Comparison of ENCODE assay signal across 15 cellular contexts in the genomic region with DNA sequence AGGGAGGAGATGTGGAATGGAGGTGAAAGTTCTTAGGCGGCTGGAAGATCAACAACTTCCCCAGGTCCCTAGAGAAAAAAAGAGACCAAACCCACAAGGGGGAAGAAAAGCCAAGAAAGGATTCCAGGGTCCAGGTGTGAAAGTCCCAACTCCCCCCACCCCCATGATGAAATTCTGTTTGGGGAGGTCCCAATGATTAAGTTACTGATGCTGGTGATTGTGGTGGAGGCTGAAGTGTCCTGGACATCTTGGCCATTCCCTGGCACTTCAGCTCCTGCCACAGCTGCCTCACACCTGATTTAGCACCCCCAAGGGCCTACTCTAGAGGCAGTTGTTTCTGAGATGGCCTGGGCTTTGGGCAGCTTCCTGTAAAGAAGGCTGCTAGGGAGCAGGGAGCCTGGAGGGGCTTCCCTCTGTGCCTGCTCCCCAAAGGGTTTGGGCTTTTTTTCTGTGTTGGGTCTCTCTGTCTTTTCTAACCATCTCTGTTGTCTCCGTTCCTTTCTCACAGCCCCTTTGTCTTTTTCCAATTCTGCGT. TPM values are rescaled to one million over a fixed set of nuclear protein-coding genes. Genes with fewer than 3 reads are reported as not detected.
DNase-seq lines count a peak whose midpoint lies in the region; ATAC-seq, FAIRE-seq and TF ChIP-seq lines count a peak whose summit lies in the region.
"Had no signal": no experiment of that assay in that cellular context is flagged by ENCODE, and none has a peak within 500 bp of the region (broad histone marks: within the 10 kb centered on the region; RNA-seq: fewer than 3 reads in every experiment).

No MANE protein-coding gene starts in this region.

- H3K36me3 Mint-ChIP-seq in natural killer cell (no peaks in the 10 kb centered on the region), endothelial cell (ENCODE audit: low read depth, unreplicated experiment) (peaks cover 11% of the 10 kb centered on the region)
- no peaks in the 10 kb centered on the region for H3K36me3 Mint-ChIP-seq in natural killer cell treated with Interleukin-12 subunit alpha and Interleukin-12 subunit beta and Interleukin-15 and Interleukin-18, amount 100 ng/mL, for 72 hours

- no peaks in the 10 kb centered on the region for H3K9me3 Mint-ChIP-seq in natural killer cell
- no peaks in the 10 kb centered on the region for H3K9me3 Mint-ChIP-seq in natural killer cell treated with Interleukin-12 subunit alpha and Interleukin-12 subunit beta and Interleukin-15 and Interleukin-18, amount 100 ng/mL, for 72 hours
- H3K9me3 Mint-ChIP-seq in endothelial cell (ENCODE audit: unreplicated experiment), result no peaks in the 10 kb centered on the region
- H3K9me3 Mint-ChIP-seq: T-cell had no signal

- no peaks in the 10 kb centered on the region for H3K36me3 ChIP-seq in muscle layer of duodenum (ENCODE audit: control insufficient read depth in 1 of 2, insufficient read depth in 2 of 2, low read length in 2 of 2)
- H3K36me3 ChIP-seq: HAP-1, Peyer's patch had no signal

- H3K27me3 ChIP-seq in muscle layer of duodenum (ENCODE audit: low read depth, low read length), result peaks cover 30% of the 10 kb centered on the region
- H3K27me3 ChIP-seq: Peyer's patch had no signal

- H3K4me3 ChIP-seq in muscle layer of duodenum (ENCODE audit: low read depth in 1 of 2, low read length in 2 of 2), result peak overlapping the region; percentile 56 to 58
- H3K4me3 ChIP-seq: HAP-1, lung had no signal

- peak overlapping the region; percentile 21 for H3K4me3 Mint-ChIP-seq in natural killer cell
- H3K4me3 Mint-ChIP-seq in natural killer cell treated with Interleukin-12 subunit alpha and Interleukin-12 subunit beta and Interleukin-15 and Interleukin-18, amount 100 ng/mL, for 72 hours, result no peak overlapping the region
- H3K4me3 Mint-ChIP-seq in endothelial cell (ENCODE audit: unreplicated experiment), result no peak overlapping the region

- peaks cover 0 to 10% of the 10 kb centered on the region in 2 donors for H3K27me3 Mint-ChIP-seq in natural killer cell (ENCODE audit: low read depth in 2 of 2)
- peaks cover 0 to 2% of the 10 kb centered on the region in 2 donors for H3K27me3 Mint-ChIP-seq in natural killer cell treated with Interleukin-12 subunit alpha and Interleukin-12 subunit beta and Interleukin-15 and Interleukin-18, amount 100 ng/mL, for 72 hours
- H3K27me3 Mint-ChIP-seq in endothelial cell (ENCODE audit: unreplicated experiment), result peaks cover 27% of the 10 kb centered on the region

- H3K27ac ChIP-seq in muscle layer of duodenum (ENCODE audit: low read length), result peak overlapping the region; percentile 87

- no peaks in the 10 kb centered on the region for H3K9me3 ChIP-seq in muscle layer of duodenum (ENCODE audit: control insufficient read depth in 1 of 2, low read length in 2 of 2)
- H3K9me3 ChIP-seq: HAP-1, Peyer's patch had no signal

- H3K4me1 ChIP-seq in muscle layer of duodenum (ENCODE audit: control insufficient read depth in 1 of 2, insufficient read depth in 2 of 2, low read length in 2 of 2), result peaks cover 40 to 84% of the 10 kb centered on the region in 2 donors
- H3K4me1 ChIP-seq: HAP-1 had no signal

- ATAC-seq in natural killer cell, result no peak
- no peak for ATAC-seq in natural killer cell treated with Interleukin-12 subunit alpha and Interleukin-12 subunit beta and Interleukin-15 and Interleukin-18, amount 100 ng/mL, for 72 hours
- no peak for ATAC-seq in GM21576 (IDR thresholded peaks at IDR 0.05; ENCODE audit: unreplicated experiment)

- TF ChIP-seq CTCF in natural killer cell (IDR thresholded peaks at IDR 0.05) (no peak), endothelial cell (IDR thresholded peaks at IDR 0.05; ENCODE audit: unreplicated experiment) (no peak)

- intact Hi-C loops in natural killer cell (cut with micrococcal nuclease), result no loop called here

- FAIRE-seq in urothelium cell line (lab: Jason Lieb, UNC), result no peak

- DNase-seq in natural killer cell, result no peak
- no peak for DNase-seq in natural killer cell treated with Interleukin-12 subunit alpha and Interleukin-12 subunit beta and Interleukin-15 and Interleukin-18, amount 100 ng/mL, for 72 hours (ENCODE audit: low spot score)
- no peak for DNase-seq in endothelial cell (ENCODE audit: low spot score)
- DNase-seq in urothelium cell line (ENCODE audit: low spot score), result peak; percentile 27
- DNase-seq in DMS53 (lab: John Stamatoyannopoulos, UW), result no peak
- no peak for DNase-seq in activated CD4-positive, alpha-beta T cell treated with anti-CD3 and anti-CD28 coated beads for 4 hours
- DNase-seq: activated CD4-positive, CD25-positive, alpha-beta regulatory T cell treated with anti-CD3 and anti-CD28 coated beads, Interleukin-2, amount 50 U/mL, for 72 hours; DMS 273 treated with DMSO at 0.1 percent for 48 hours; NCI-H2029; T-cell had no signal

- H3K27ac Mint-ChIP-seq in natural killer cell (no peak overlapping the region), endothelial cell (ENCODE audit: unreplicated experiment) (peak overlapping the region; percentile 88)
- H3K27ac Mint-ChIP-seq in natural killer cell treated with Interleukin-12 subunit alpha and Interleukin-12 subunit beta and Interleukin-15 and Interleukin-18, amount 100 ng/mL, for 72 hours, result no peak overlapping the region
- H3K27ac Mint-ChIP-seq: T-cell had no signal

- H3K4me1 Mint-ChIP-seq in natural killer cell (peaks cover 15 to 20% of the 10 kb centered on the region in 2 donors), endothelial cell (ENCODE audit: unreplicated experiment) (peaks cover 52% of the 10 kb centered on the region)
- peaks cover 11 to 35% of the 10 kb centered on the region in 2 donors for H3K4me1 Mint-ChIP-seq in natural killer cell treated with Interleukin-12 subunit alpha and Interleukin-12 subunit beta and Interleukin-15 and Interleukin-18, amount 100 ng/mL, for 72 hours (ENCODE audit: low read depth in 2 of 2)

RNA-seq across cellular contexts. Expression of a gene that starts 13.1 kb away (rescaled TPM):
- total RNA-seq in natural killer cell, result 1 to 10 TPM; 3.5 to 6.7 (median 5.7) TPM
- 1 to 10 TPM; 6.9 to 8.2 TPM for total RNA-seq in natural killer cell treated with Interleukin-12 subunit alpha and Interleukin-12 subunit beta and Interleukin-15 and Interleukin-18, amount 100 ng/mL, for 72 hours
- total RNA-seq in endothelial cell (ENCODE audit: unreplicated experiment), result 6.5 TPM

RNA-seq across cellular contexts. Expression of a gene that starts 20.2 kb away (rescaled TPM):
- total RNA-seq in natural killer cell (10 to 100 TPM; 21.6 to 30.5 (median 24.7) TPM), endothelial cell (ENCODE audit: unreplicated experiment) (5.6 TPM)
- 10 to 100 TPM; 20.8 to 30.0 TPM for total RNA-seq in natural killer cell treated with Interleukin-12 subunit alpha and Interleukin-12 subunit beta and Interleukin-15 and Interleukin-18, amount 100 ng/mL, for 72 hours

RNA-seq across cellular contexts. Expression of a gene that starts 24.9 kb away (rescaled TPM):
- 10 to 100 TPM in 2 of 3 donors, 1 to 10 TPM in 1; 7.9 to 15.6 (median 15.3) TPM for total RNA-seq in natural killer cell
- 10 to 100 TPM in 1 of 2 donors, 1 to 10 TPM in 1; 9.0 to 15.4 TPM for total RNA-seq in natural killer cell treated with Interleukin-12 subunit alpha and Interleukin-12 subunit beta and Interleukin-15 and Interleukin-18, amount 100 ng/mL, for 72 hours
- total RNA-seq in endothelial cell (ENCODE audit: unreplicated experiment), result 17.7 TPM

RNA-seq across cellular contexts. Expression of a gene that starts 28.5 kb away (rescaled TPM):
- total RNA-seq in natural killer cell (not detected), endothelial cell (ENCODE audit: unreplicated experiment) (0.59 TPM)
- under 1 TPM in 1 of 2 donors, not detected in 1; 0.70 TPM for total RNA-seq in natural killer cell treated with Interleukin-12 subunit alpha and Interleukin-12 subunit beta and Interleukin-15 and Interleukin-18, amount 100 ng/mL, for 72 hours
- total RNA-seq: T-cell had no signal

RNA-seq across cellular contexts. Expression of a gene that starts 34.3 kb away (rescaled TPM):
- total RNA-seq in natural killer cell, result not detected
- not detected for total RNA-seq in natural killer cell treated with Interleukin-12 subunit alpha and Interleukin-12 subunit beta and Interleukin-15 and Interleukin-18, amount 100 ng/mL, for 72 hours
- total RNA-seq in endothelial cell (ENCODE audit: unreplicated experiment), result not detected
- total RNA-seq: lung, Peyer's patch, T-cell had no signal
